Comparison of ENCODE assay signal across 16 cellular contexts in genomic region chr20:24953621-24954133, GRCh38. TPM values are rescaled to one million over a fixed set of nuclear protein-coding genes. Genes with fewer than 3 reads are reported as not detected.
DNase-seq lines count a peak whose midpoint lies in the region; ATAC-seq and TF ChIP-seq lines count a peak whose summit lies in the region.
"Had no signal": no experiment of that assay in that cellular context is flagged by ENCODE, and none has a peak within 500 bp of the region (broad histone marks: within the 10 kb centered on the region; RNA-seq: fewer than 3 reads in every experiment).

No MANE protein-coding gene starts in this region.

- no peaks in the 10 kb centered on the region for H3K27me3 Mint-ChIP-seq in activated CD4-positive, alpha-beta T cell treated with anti-CD3 and anti-CD28 coated beads, Interleukin-2, amount 10 ng/mL, durations not matched to agents 7 days and 5 days
- H3K27me3 Mint-ChIP-seq in activated CD4-positive, alpha-beta T cell treated with anti-CD3 and anti-CD28 coated beads for 36 hours: no peaks in the 10 kb centered on the region
- H3K27me3 Mint-ChIP-seq in memory B cell: no peaks in the 10 kb centered on the region

- no peak overlapping the region for H3K4me3 Mint-ChIP-seq in activated CD4-positive, alpha-beta T cell treated with anti-CD3 and anti-CD28 coated beads, Interleukin-2, amount 10 ng/mL, durations not matched to agents 7 days and 5 days
- H3K4me3 Mint-ChIP-seq in activated CD4-positive, alpha-beta T cell treated with anti-CD3 and anti-CD28 coated beads for 36 hours: no peak overlapping the region
- no peak overlapping the region for H3K4me3 Mint-ChIP-seq in memory B cell

- 75 to 81% (median 80%) methylated on average over 16 of the region's 16 CpGs for WGBS in stomach, 5 donors
- 78 to 83% (median 79%) methylated on average over 16 of the region's 16 CpGs for WGBS in ovary, 3 donors

- no peaks in the 10 kb centered on the region for H3K9me3 ChIP-seq in stomach
- H3K9me3 ChIP-seq in ovary: no peaks in the 10 kb centered on the region
- H3K9me3 ChIP-seq: right lobe of liver had no signal

- intact Hi-C loops in activated CD4-positive, alpha-beta T cell treated with anti-CD3 and anti-CD28 coated beads for 36 hours (cut with DNase I, micrococcal nuclease): no loop called here
- intact Hi-C loops in stomach (cut with DNase I; ENCODE audit: low total_unique reads) (no loop called here), ovary (cut with DNase I) (no loop called here)

- peak overlapping the region; percentile 68 for H3K27ac Mint-ChIP-seq in activated CD4-positive, alpha-beta T cell treated with anti-CD3 and anti-CD28 coated beads, Interleukin-2, amount 10 ng/mL, durations not matched to agents 7 days and 5 days
- no peak overlapping the region for H3K27ac Mint-ChIP-seq in activated CD4-positive, alpha-beta T cell treated with anti-CD3 and anti-CD28 coated beads for 36 hours
- H3K27ac Mint-ChIP-seq in memory B cell: peak overlapping the region; percentile 31

- H3K4me1 Mint-ChIP-seq in activated CD4-positive, alpha-beta T cell treated with anti-CD3 and anti-CD28 coated beads, Interleukin-2, amount 10 ng/mL, durations not matched to agents 7 days and 5 days: peaks cover 66% of the 10 kb centered on the region
- peaks cover 27% of the 10 kb centered on the region for H3K4me1 Mint-ChIP-seq in activated CD4-positive, alpha-beta T cell treated with anti-CD3 and anti-CD28 coated beads for 36 hours
- H3K4me1 Mint-ChIP-seq in memory B cell: peaks cover 13% of the 10 kb centered on the region

- no peak overlapping the region for H3K4me3 ChIP-seq in stomach
- H3K4me3 ChIP-seq in ovary: no peak overlapping the region
- H3K4me3 ChIP-seq: right lobe of liver had no signal

- peaks cover 0 to 14% (median 0%) of the 10 kb centered on the region in 3 donors for H3K27me3 ChIP-seq in stomach
- no peaks in the 10 kb centered on the region for H3K27me3 ChIP-seq in ovary
- H3K27me3 ChIP-seq: right lobe of liver had no signal

- peaks cover 0 to 11% (median 0%) of the 10 kb centered on the region in 4 donors for H3K4me1 ChIP-seq in stomach
- no peaks in the 10 kb centered on the region for H3K4me1 ChIP-seq in ovary (ENCODE audit: insufficient read depth)

- ATAC-seq in activated CD4-positive, alpha-beta T cell treated with anti-CD3 and anti-CD28 coated beads for 36 hours: no peak
- ATAC-seq in memory B cell (ENCODE audit: low read depth) (no peak), GM19035 (IDR thresholded peaks at IDR 0.05; ENCODE audit: unreplicated experiment) (no peak)

- TF ChIP-seq CTCF in stomach (IDR thresholded peaks at IDR 0.05) (no peak), ovary (IDR thresholded peaks at IDR 0.05) (no peak)

- H3K9me3 Mint-ChIP-seq in activated CD4-positive, alpha-beta T cell treated with anti-CD3 and anti-CD28 coated beads, Interleukin-2, amount 10 ng/mL, durations not matched to agents 7 days and 5 days: peaks cover under 1% of the 10 kb centered on the region
- peaks cover 1% of the 10 kb centered on the region for H3K9me3 Mint-ChIP-seq in activated CD4-positive, alpha-beta T cell treated with anti-CD3 and anti-CD28 coated beads for 36 hours (ENCODE audit: low read depth)
- no peaks in the 10 kb centered on the region for H3K9me3 Mint-ChIP-seq in memory B cell

- peak; percentile 5 for DNase-seq in activated CD4-positive, alpha-beta T cell treated with anti-CD3 and anti-CD28 coated beads, Interleukin-2, amount 10 ng/mL, durations not matched to agents 7 days and 5 days
- no peak for DNase-seq in activated CD4-positive, alpha-beta T cell treated with anti-CD3 and anti-CD28 coated beads for 36 hours
- peak; percentile 56 for DNase-seq in activated CD8-positive, alpha-beta memory T cell treated with anti-CD3 and anti-CD28 coated beads, Interleukin-2, amount 50 U/mL, for 48 hours
- DNase-seq in memory B cell (ENCODE audit: low spot score in 2 of 2) (no peak), stomach (peak; percentile 25), ovary (no peak), NOMO-1 treated with dmso at 0.1 percent for 144 hours (lab: John Stamatoyannopoulos, UW; ENCODE audit: unreplicated experiment) (no peak)
- DNase-seq: activated CD4-positive, alpha-beta T cell treated with anti-CD3 and anti-CD28 coated beads for 1 hour; caudate nucleus; GOT3; kidney glomerular epithelial cell; NCI-H1417 treated with DMSO at 0.1 percent for 48 hours; stimulated activated naive CD4-positive, alpha-beta T cell treated with Interleukin-2 at 50 U/mL for 16 hours had no signal

- peaks cover 14% of the 10 kb centered on the region for H3K36me3 Mint-ChIP-seq in activated CD4-positive, alpha-beta T cell treated with anti-CD3 and anti-CD28 coated beads, Interleukin-2, amount 10 ng/mL, durations not matched to agents 7 days and 5 days (ENCODE audit: low read depth)
- peaks cover 8% of the 10 kb centered on the region for H3K36me3 Mint-ChIP-seq in activated CD4-positive, alpha-beta T cell treated with anti-CD3 and anti-CD28 coated beads for 36 hours (ENCODE audit: low read depth)
- no peaks in the 10 kb centered on the region for H3K36me3 Mint-ChIP-seq in memory B cell

- H3K27ac ChIP-seq in stomach (peak overlapping the region in 2 of 5 donors; percentile 0 to 42), ovary (no peak overlapping the region)
- H3K27ac ChIP-seq: right lobe of liver had no signal

- no peak for TF ChIP-seq EP300 in stomach (IDR thresholded peaks at IDR 0.05)
- TF ChIP-seq EP300 in ovary (IDR thresholded peaks at IDR 0.05): no peak

- POLR2A ChIA-PET in activated CD4-positive, alpha-beta T cell treated with anti-CD3 and anti-CD28 coated beads, Interleukin-2, amount 10 ng/mL, durations not matched to agents 7 days and 5 days (lab: Charles Lee): no interaction called here
- POLR2A ChIA-PET in activated CD4-positive, alpha-beta T cell treated with anti-CD3 and anti-CD28 coated beads for 36 hours (lab: Charles Lee): no interaction called here

- TF ChIP-seq POLR2A in stomach (IDR thresholded peaks at IDR 0.05) (no peak), ovary (IDR thresholded peaks at IDR 0.05) (no peak)

- CTCF ChIA-PET in activated CD4-positive, alpha-beta T cell treated with anti-CD3 and anti-CD28 coated beads, Interleukin-2, amount 10 ng/mL, durations not matched to agents 7 days and 5 days (lab: Charles Lee): interaction anchor here (0.8 to 2.5 kb wide), 4 partner anchors 11 to 27 kb away, joined by 3 to 10 read pairs (median 4); no protein-coding TSS in a partner anchor
- CTCF ChIA-PET in activated CD4-positive, alpha-beta T cell treated with anti-CD3 and anti-CD28 coated beads for 36 hours (lab: Charles Lee): interaction anchor here (1.2 kb wide), 1 partner anchor 9 kb away, joined by 3 read pairs; no protein-coding TSS in a partner anchor

- H3K36me3 ChIP-seq in stomach: peaks cover 11 to 37% (median 31%) of the 10 kb centered on the region in 4 donors
- H3K36me3 ChIP-seq in ovary: no peaks in the 10 kb centered on the region

RNA-seq across cellular contexts. Expression of gene CST7, which starts 4.6 kb away (rescaled TPM):
- 10 to 100 TPM; 25.9 to 26.7 TPM for total RNA-seq in activated CD4-positive, alpha-beta T cell treated with anti-CD3 and anti-CD28 coated beads, Interleukin-2, amount 10 ng/mL, durations not matched to agents 7 days and 5 days
- total RNA-seq in activated CD4-positive, alpha-beta T cell treated with anti-CD3 and anti-CD28 coated beads for 36 hours: 10 to 100 TPM; 10.7 to 14.0 TPM
- total RNA-seq in stomach: 1 to 10 TPM in 3 of 5 donors, under 1 TPM in 1, not detected in 1; 0.87 to 4.5 (median 2.0) TPM
- 1 to 10 TPM; 2.5 to 8.3 (median 4.9) TPM for polyA plus RNA-seq in stomach
- total RNA-seq in ovary: 1 to 10 TPM in 3 of 7 donors, under 1 TPM in 3, not detected in 1; 0.48 to 1.2 (median 0.90) TPM
- 1 to 10 TPM; 1.1 to 5.9 TPM for polyA plus RNA-seq in ovary
- total RNA-seq: NCI-H460 had no signal

RNA-seq across cellular contexts. Expression of gene APMAP, which starts 38.9 kb away (rescaled TPM):
- 10 to 100 TPM; 38.7 to 41.3 TPM for total RNA-seq in activated CD4-positive, alpha-beta T cell treated with anti-CD3 and anti-CD28 coated beads, Interleukin-2, amount 10 ng/mL, durations not matched to agents 7 days and 5 days
- total RNA-seq in activated CD4-positive, alpha-beta T cell treated with anti-CD3 and anti-CD28 coated beads for 36 hours: 10 to 100 TPM; 26.8 to 34.0 TPM
- total RNA-seq in stomach (10 to 100 TPM; 12.3 to 55.6 (median 39.3) TPM), ovary (10 to 100 TPM; 23.5 to 59.0 (median 45.3) TPM)
- polyA plus RNA-seq in stomach (10 to 100 TPM; 14.4 to 29.5 (median 24.8) TPM), ovary (100 to 1,000 TPM in 1 of 2 donors, 10 to 100 TPM in 1; 46.0 to 103 TPM)

Comparison
In these comparisons a context has a peak if more than half of its experiments do, and no peak if none do; other contexts are left out.
1. DNase-seq: peak in activated CD4-positive, alpha-beta T cell treated with anti-CD3 and anti-CD28 coated beads, Interleukin-2, amount 10 ng/mL, durations not matched to agents 7 days and 5 days (single experiment), activated CD8-positive, alpha-beta memory T cell treated with anti-CD3 and anti-CD28 coated beads, Interleukin-2, amount 50 U/mL, for 48 hours (single experiment) and stomach (single experiment); none in activated CD4-positive, alpha-beta T cell treated with anti-CD3 and anti-CD28 coated beads for 36 hours (single experiment), memory B cell (0 of 2), ovary (0 of 5) and NOMO-1 treated with dmso at 0.1 percent for 144 hours (single experiment).